In genomic region chr16:3187798-3188674, GRCh38 we compare ENCODE assay signal across 8 cellular contexts. TPM values are rescaled to one million over a fixed set of nuclear protein-coding genes. Genes with fewer than 3 reads are reported as not detected.
DNase-seq lines count a peak whose midpoint lies in the region; ATAC-seq and TF ChIP-seq lines count a peak whose summit lies in the region.

TSS of gene OR1F1 (plus strand) at chr16:3188204.

- no peak within 1 kb of the TSS for H4K8ac ChIP-seq in mesendoderm (ENCODE audit: low read depth, low read length)

- H3K36me3 ChIP-seq in BE2C = no peaks in the 10 kb centered on the region
- H3K36me3 ChIP-seq in brain microvascular endothelial cell (replicated peaks) = no peaks in the 10 kb centered on the region
- H3K36me3 ChIP-seq in mesendoderm (ENCODE audit: control insufficient read depth, insufficient read depth, low read length) = no peaks in the 10 kb centered on the region

- H3K4ac ChIP-seq in mesendoderm (ENCODE audit: low read depth, low read length) = no peak within 1 kb of the TSS

- no peaks in the 10 kb centered on the region for H3K79me1 ChIP-seq in mesendoderm (ENCODE audit: low read length)

- in situ Hi-C loops in brain microvascular endothelial cell (cut with HindIII; ENCODE audit: low pct_ligation_motif_present, low sequenced_read_pairs) = no loop called here

- H3K23ac ChIP-seq in mesendoderm (ENCODE audit: low read length) = peak within 1 kb of the TSS; percentile 1

- no peaks in the 10 kb centered on the region for H3K79me2 ChIP-seq in mesendoderm (ENCODE audit: control insufficient read depth, insufficient read depth, low read length)

- H3K4me3 ChIP-seq in BE2C (ENCODE audit: low read depth, low read length) (peak within 1 kb of the TSS; percentile 92), HFF-Myc (replicated peaks; ENCODE audit: low read depth, low read length) (peak within 1 kb of the TSS; percentile 57), brain microvascular endothelial cell (ENCODE audit: low read depth, low read length) (peak within 1 kb of the TSS; percentile 68), mesendoderm (ENCODE audit: low read length) (peak within 1 kb of the TSS; percentile 75)

- no peak within 1 kb of the TSS for H4K5ac ChIP-seq in mesendoderm (ENCODE audit: low read length)

- H3K4me1 ChIP-seq in BE2C (no peaks in the 10 kb centered on the region), mesendoderm (ENCODE audit: control insufficient read depth, low read depth, low read length) (no peaks in the 10 kb centered on the region)

- no peak within 1 kb of the TSS for H3K27ac ChIP-seq in brain microvascular endothelial cell
- H3K27ac ChIP-seq in mesendoderm (ENCODE audit: low read depth, low read length) = no peak within 1 kb of the TSS

- WGBS in mesendoderm (ENCODE audit: extremely low coverage, insufficient coverage, low lambda C conversion rate) = no CpG with 5 or more reads among the region's 51 CpGs

- DNase-seq in BE2C = peak; percentile 70
- DNase-seq in HFF-Myc (ENCODE audit: extremely low read depth, low read depth) = peak; percentile 68
- DNase-seq in brain microvascular endothelial cell = peak; percentile 69
- DNase-seq in mesendoderm = peak; percentile 88
- DNase-seq in GOT3 (lab: John Stamatoyannopoulos, UW) = no peak

- peak within 1 kb of the TSS; percentile 82 for H3K9ac ChIP-seq in mesendoderm (ENCODE audit: low read length)

- no peaks in the 10 kb centered on the region for H3K27me3 ChIP-seq in BE2C
- H3K27me3 ChIP-seq in brain microvascular endothelial cell (replicated peaks) = no peaks in the 10 kb centered on the region
- no peaks in the 10 kb centered on the region for H3K27me3 ChIP-seq in mesendoderm (ENCODE audit: insufficient read depth, low read length, poor library complexity)

- no peaks in the 10 kb centered on the region for H3K9me3 ChIP-seq in BE2C

- H2BK15ac ChIP-seq in mesendoderm (replicated peaks; ENCODE audit: low read depth) = no peak within 1 kb of the TSS

- H2AK5ac ChIP-seq in mesendoderm (ENCODE audit: low read length) = no peak within 1 kb of the TSS

- no peak within 1 kb of the TSS for H2BK5ac ChIP-seq in mesendoderm (ENCODE audit: low read length)

- H3K18ac ChIP-seq in mesendoderm (ENCODE audit: low read length) = peak within 1 kb of the TSS; percentile 88

- peak within 1 kb of the TSS; percentile 92 for H3K56ac ChIP-seq in mesendoderm (ENCODE audit: low read length)

- H2BK120ac ChIP-seq in mesendoderm (ENCODE audit: low read depth, low read length) = no peak within 1 kb of the TSS

- peak within 1 kb of the TSS; percentile 54 for H3K4me2 ChIP-seq in mesendoderm (ENCODE audit: low read length)

- peak; percentile 45 for ATAC-seq in SK-N-SH treated with all-trans-retinoic acid at 6 μM for 48 hours
- ATAC-seq in GM18498 (IDR thresholded peaks at IDR 0.05; ENCODE audit: unreplicated experiment) = no peak
- ATAC-seq in HG03457 (IDR thresholded peaks at IDR 0.05; ENCODE audit: unreplicated experiment) = no peak

- TF ChIP-seq CTCF in BE2C (IDR thresholded peaks at IDR 0.05; ENCODE audit: low read depth, low read length) (no peak), HFF-Myc (IDR thresholded peaks at IDR 0.05; ENCODE audit: low read depth, low read length, missing control alignments) (no peak), brain microvascular endothelial cell (IDR thresholded peaks at IDR 0.05; ENCODE audit: low read depth, low read length, missing control alignments) (no peak)

TF ChIP-seq in SK-N-SH treated with all-trans-retinoic acid at 6 μM for 48 hours, 23 proteins besides CTCF, POLR2A, EP300 and RAD21:
- no peak for TF ChIP-seq GLIS3 (CRISPR knock-in tag; IDR thresholded peaks at IDR 0.05)
- no peak for TF ChIP-seq CSDC2 (CRISPR knock-in tag; IDR thresholded peaks at IDR 0.05)
- TF ChIP-seq TCF4 (CRISPR knock-in tag; IDR thresholded peaks at IDR 0.05; ENCODE audit: borderline replicate concordance) = no peak
- no peak for TF ChIP-seq ARNTL (CRISPR knock-in tag; IDR thresholded peaks at IDR 0.05; ENCODE audit: borderline replicate concordance, low read depth)
- TF ChIP-seq SNAI2 (CRISPR knock-in tag; IDR thresholded peaks at IDR 0.05) = no peak
- no peak for TF ChIP-seq ZC3H10 (CRISPR knock-in tag; IDR thresholded peaks at IDR 0.05)

RNA-seq across cellular contexts. Expression of gene OR1F1, which starts in this region (rescaled TPM):
- polyA plus RNA-seq in BE2C (2012; ENCODE audit: insufficient read depth, insufficient read length, low read depth) = not detected
- 0.25 TPM for polyA plus RNA-seq in mesendoderm (2013, experiment 1 of 2)
- polyA plus RNA-seq in mesendoderm (2013, experiment 2 of 2) = 0.11 TPM
